13 cellular contexts compared by ENCODE assay signal in genomic region chr3:150447631-150448465, GRCh38. TPM values are rescaled to one million over a fixed set of nuclear protein-coding genes. Genes with fewer than 3 reads are reported as not detected.
DNase-seq lines count a peak whose midpoint lies in the region; ATAC-seq, FAIRE-seq and TF ChIP-seq lines count a peak whose summit lies in the region.
"Had no signal": no experiment of that assay in that cellular context is flagged by ENCODE, and none has a peak within 500 bp of the region (broad histone marks: within the 10 kb centered on the region; RNA-seq: fewer than 3 reads in every experiment).

No MANE protein-coding gene starts in this region.

- peaks cover 96% of the 10 kb centered on the region for H3K79me2 ChIP-seq in HCT116 (ENCODE audit: insufficient read depth, low read length)
- H3K79me2 ChIP-seq in astrocyte (ENCODE audit: insufficient read depth, low read length): peaks cover 88% of the 10 kb centered on the region

- no peak overlapping the region for H3K4me3 ChIP-seq in HCT116 (replicated peaks in 1 of 2; ENCODE audit: low read depth in 1 of 2, low read length in 2 of 2)
- peak overlapping the region; percentile 3 for H3K4me3 ChIP-seq in astrocyte (ENCODE audit: insufficient read depth, low read depth, low read length)
- H3K4me3 ChIP-seq: transverse colon had no signal

- H3K4me1 Mint-ChIP-seq in astrocyte (ENCODE audit: low read depth, unreplicated experiment) (peaks cover 49% of the 10 kb centered on the region), memory B cell (peaks cover 16% of the 10 kb centered on the region)

- H3K4me1 ChIP-seq in HCT116 (ENCODE audit: control insufficient read depth in 1 of 2, insufficient read depth in 2 of 2, low read length in 2 of 2) (peaks cover 7 to 24% of the 10 kb centered on the region in 2 experiments), astrocyte (ENCODE audit: insufficient read depth, low read length) (peaks cover 54% of the 10 kb centered on the region)

- TF ChIP-seq RAD21 in HCT116 (IDR thresholded peaks at IDR 0.05; ENCODE audit: low read depth): no peak

- POLR2A ChIA-PET in HCT116 (lab: Charles Lee): no interaction called here

- peak overlapping the region; percentile 11 for H3K4me2 ChIP-seq in HCT116 (ENCODE audit: low read length)
- peak overlapping the region; percentile 74 for H3K4me2 ChIP-seq in astrocyte (ENCODE audit: low read length)

- H3K27ac Mint-ChIP-seq in astrocyte (ENCODE audit: unreplicated experiment): peak overlapping the region; percentile 70
- H3K27ac Mint-ChIP-seq in memory B cell: peak overlapping the region; percentile 8
- H3K27ac Mint-ChIP-seq: B cell had no signal

- H3K36me3 ChIP-seq in HCT116 (ENCODE audit: control insufficient read depth in 1 of 2, insufficient read depth in 2 of 2, low read length in 2 of 2): no peaks in the 10 kb centered on the region
- H3K36me3 ChIP-seq in astrocyte (ENCODE audit: insufficient read depth, low read length): peaks cover 3% of the 10 kb centered on the region
- H3K36me3 ChIP-seq: transverse colon had no signal

- H3K27me3 ChIP-seq in HCT116 (ENCODE audit: insufficient read depth, low read length) (no peaks in the 10 kb centered on the region), astrocyte (ENCODE audit: insufficient read depth, low read length) (no peaks in the 10 kb centered on the region)
- H3K27me3 ChIP-seq: transverse colon had no signal

- no peaks in the 10 kb centered on the region for H3K9me3 ChIP-seq in HCT116 (ENCODE audit: control insufficient read depth in 1 of 2, insufficient read depth in 1 of 2, low read depth in 1 of 2, low read length in 2 of 2)
- no peaks in the 10 kb centered on the region for H3K9me3 ChIP-seq in astrocyte (ENCODE audit: insufficient read depth, low read depth, low read length)
- H3K9me3 ChIP-seq: transverse colon had no signal

- H3K27ac ChIP-seq in 22Rv1: 0 out of 2 replicates have a peak overlapping the region, but pooled peaks have one; percentile 12
- no peak overlapping the region for H3K27ac ChIP-seq in HCT116 (ENCODE audit: low read depth, low read length)
- H3K27ac ChIP-seq in astrocyte (ENCODE audit: low read depth, low read length): peak overlapping the region; percentile 65
- H3K27ac ChIP-seq: transverse colon had no signal

- TF ChIP-seq POLR2A in HCT116 (IDR thresholded peaks at IDR 0.05; ENCODE audit: borderline replicate concordance, extremely low read depth, insufficient read depth, insufficient read length): no peak

- H4K20me1 ChIP-seq in HCT116 (ENCODE audit: insufficient read depth) (peaks cover 12% of the 10 kb centered on the region; the same call in 1 of the 2 replicates), astrocyte (ENCODE audit: insufficient read depth, low read length) (peaks cover 35% of the 10 kb centered on the region)

- H3K27me3 Mint-ChIP-seq in astrocyte (ENCODE audit: low read depth, unreplicated experiment) (no peaks in the 10 kb centered on the region), memory B cell (no peaks in the 10 kb centered on the region)
- H3K27me3 Mint-ChIP-seq: B cell had no signal

- ATAC-seq in HCT116 (no peak), memory B cell (ENCODE audit: low read depth) (no peak), HG03175 (IDR thresholded peaks at IDR 0.05; ENCODE audit: unreplicated experiment) (no peak)

- intact Hi-C loops in HCT116 (cut with micrococcal nuclease): no loop called here
- intact Hi-C loops in posterior vena cava (cut with DNase I): no loop called here

- no peaks in the 10 kb centered on the region for H3K9me3 Mint-ChIP-seq in astrocyte (ENCODE audit: unreplicated experiment)
- H3K9me3 Mint-ChIP-seq in memory B cell: no peaks in the 10 kb centered on the region

- H3K4me3 Mint-ChIP-seq in astrocyte (ENCODE audit: unreplicated experiment): peak overlapping the region; percentile 66
- no peak overlapping the region for H3K4me3 Mint-ChIP-seq in memory B cell
- H3K4me3 Mint-ChIP-seq: B cell had no signal

- peak; percentile 17 for FAIRE-seq in astrocyte (lab: Jason Lieb, UNC)
- FAIRE-seq: TTC549 had no signal

- CTCF ChIA-PET in HCT116 (lab: Charles Lee): no interaction called here

- BruUV-seq in HCT116 (replicated peaks; lab: Mats Ljungman, UMichigan): no TSS peak

- TF ChIP-seq CTCF in 22Rv1 (IDR thresholded peaks at IDR 0.05) (no peak), HCT116 (IDR thresholded peaks at IDR 0.05 in 2 of 3, conservative IDR thresholded peaks at IDR 0.05 in 1 of 3; ENCODE audit: borderline replicate concordance in 1 of 3, insufficient read depth in 1 of 3, low read depth in 2 of 3, low read length in 2 of 3) (no peak), astrocyte (IDR thresholded peaks at IDR 0.05; ENCODE audit: insufficient read depth, low read depth, low read length) (no peak)

- H3K9ac ChIP-seq in HCT116 (ENCODE audit: low read length) (no peak overlapping the region), astrocyte (ENCODE audit: low read length) (peak overlapping the region; percentile 38)

- RAD21 ChIA-PET in HCT116 (lab: Charles Lee; ENCODE audit: low non-redundant PET in 1 of 2, low total read pairs in 2 of 2, uncharacterized antibody in 2 of 2, unreplicated experiment in 2 of 2): no interaction called here

- H3K36me3 Mint-ChIP-seq in astrocyte (ENCODE audit: low read depth, unreplicated experiment) (peaks cover 4% of the 10 kb centered on the region), memory B cell (peaks cover 4% of the 10 kb centered on the region)

- H2AFZ ChIP-seq in HCT116 (ENCODE audit: low read depth, low read length, poor library complexity, severe bottlenecking) (no peak overlapping the region), astrocyte (ENCODE audit: low read depth, low read length) (no peak overlapping the region)

- H3K9me2 ChIP-seq in HCT116 (ENCODE audit: insufficient read depth): no peaks in the 10 kb centered on the region

- DNase-seq in HCT116 (ENCODE audit: low read depth, low spot score) (no peak), astrocyte (ENCODE audit: low read depth) (peak; percentile 66), memory B cell (ENCODE audit: low spot score in 2 of 2) (no peak), midbrain (lab: John Stamatoyannopoulos, UW) (no peak), posterior vena cava (ENCODE audit: low spot score) (no peak)
- DNase-seq in activated CD4-positive, alpha-beta T cell treated with anti-CD3 and anti-CD28 coated beads, Interleukin-2, amount 50 U/mL, for 48 hours: no peak
- DNase-seq: amniotic stem cell, hypothalamus, transverse colon had no signal

TF ChIP-seq in HCT116, 20 proteins besides CTCF, POLR2A, EP300 and RAD21:
- TF ChIP-seq CEBPB (IDR thresholded peaks at IDR 0.05; ENCODE audit: low read depth) (no peak), POLR2AphosphoS5 (IDR thresholded peaks at IDR 0.05; ENCODE audit: low read depth, low read length) (no peak), ZNF274 (IDR thresholded peaks at IDR 0.05; ENCODE audit: low read depth, low read length) (no peak), MAX (IDR thresholded peaks at IDR 0.05) (no peak), FOSL1 (IDR thresholded peaks at IDR 0.05; ENCODE audit: low read depth) (no peak), ZBTB33 (IDR thresholded peaks at IDR 0.05; ENCODE audit: extremely low read depth, insufficient replicate concordance, low read length) (no peak), SP1 (IDR thresholded peaks at IDR 0.05; ENCODE audit: low read depth) (no peak), ATF3 (IDR thresholded peaks at IDR 0.05) (no peak), SIN3A (IDR thresholded peaks at IDR 0.05; ENCODE audit: low read depth) (no peak), EZH2 (IDR thresholded peaks at IDR 0.05) (no peak), TCF7L2 (IDR thresholded peaks at IDR 0.05; ENCODE audit: borderline replicate concordance, extremely low read depth, insufficient read depth, insufficient read length) (no peak), ZFX (IDR thresholded peaks at IDR 0.05) (no peak)

RNA-seq across cellular contexts. Expression of gene TSC22D2, which starts 39.8 kb away (rescaled TPM):
- total RNA-seq in HCT116 (2021; ENCODE audit: unreplicated experiment) (20.0 TPM), astrocyte (99.4 and 116 TPM in 2 replicates), posterior vena cava (10 to 100 TPM; 41.8 to 68.1 TPM)
- polyA plus RNA-seq in HCT116 (2012): 10.4 and 11.7 TPM in 2 replicates
